ENCODE assay signal across 20 cellular contexts in genomic region chr15:61811952-61812351, GRCh38.
DNase-seq lines count a peak whose midpoint lies in the region; ATAC-seq, FAIRE-seq and TF ChIP-seq lines count a peak whose summit lies in the region.
"Had no signal": no experiment of that assay in that cellular context is flagged by ENCODE, and none has a peak within 500 bp of the region (broad histone marks: within the 10 kb centered on the region; RNA-seq: fewer than 3 reads in every experiment).

No MANE protein-coding gene starts in this region.

- H3K4me3 Mint-ChIP-seq in activated naive CD8-positive, alpha-beta T cell treated with anti-CD3 and anti-CD28 coated beads for 36 hours, result no peak overlapping the region
- H3K4me3 Mint-ChIP-seq: CD4-positive, CD25-positive, alpha-beta regulatory T cell; CD8-positive, alpha-beta memory T cell had no signal

- H4K91ac ChIP-seq in H1 (replicated peaks; ENCODE audit: insufficient read length, low read length), result no peak overlapping the region

- no peak overlapping the region for H4K5ac ChIP-seq in H1 (ENCODE audit: insufficient read length, low read depth, low read length)

- no peak overlapping the region for H2BK12ac ChIP-seq in H1 (ENCODE audit: low read depth, low read length)

- H2BK15ac ChIP-seq in H1 (ENCODE audit: low read length), result no peak overlapping the region

- H2AFZ ChIP-seq in H1 (ENCODE audit: low read length), result no peak overlapping the region
- H2AFZ ChIP-seq: GM23248 had no signal

- CTCF ChIA-PET in H1 (lab: Charles Lee; ENCODE audit: partially characterized antibody), result interaction anchor here (0.6 to 1.9 kb wide), 3 partner anchors 10 to 187 kb away, joined by 3 to 15 read pairs (median 4); no protein-coding TSS in a partner anchor

- H3K27me3 ChIP-seq in H1 (replicated peaks in 1 of 4; ENCODE audit: control insufficient read depth in 3 of 4, extremely low read depth in 1 of 4, insufficient read depth in 3 of 4, low read length in 3 of 4), result no peaks in the 10 kb centered on the region
- no peaks in the 10 kb centered on the region for H3K27me3 ChIP-seq in psoas muscle (ENCODE audit: insufficient read depth in 3 of 3, low read length in 2 of 3)
- H3K27me3 ChIP-seq: BE2C had no signal

- H2BK20ac ChIP-seq in H1 (ENCODE audit: low read length), result no peak overlapping the region

- H3K9me3 ChIP-seq in H1 (ENCODE audit: insufficient read depth in 2 of 2, low read depth in 1 of 2, low read length in 1 of 2), result no peaks in the 10 kb centered on the region
- H3K9me3 ChIP-seq in psoas muscle, result no peaks in the 10 kb centered on the region
- H3K9me3 ChIP-seq: BE2C had no signal

- no peak overlapping the region for H3K23ac ChIP-seq in H1 (ENCODE audit: insufficient read length)

- H3K4me1 ChIP-seq in H1 (replicated peaks in 1 of 4; ENCODE audit: control insufficient read depth in 3 of 4, insufficient read depth in 4 of 4, low read length in 3 of 4) (peaks cover 0 to 4% (median 3%) of the 10 kb centered on the region in 4 experiments; a peak in 3 of 7 replicates), psoas muscle (peaks cover 5% of the 10 kb centered on the region)

- H3K4me2 ChIP-seq in H1 (ENCODE audit: insufficient read depth in 1 of 2, low read depth in 2 of 2, low read length in 2 of 2), result no peak overlapping the region

- no peak overlapping the region for H3K27ac Mint-ChIP-seq in activated naive CD8-positive, alpha-beta T cell treated with anti-CD3 and anti-CD28 coated beads for 36 hours
- H3K27ac Mint-ChIP-seq: CD4-positive, CD25-positive, alpha-beta regulatory T cell; CD8-positive, alpha-beta memory T cell had no signal

- no peak overlapping the region for H3K9ac ChIP-seq in H1 (replicated peaks in 1 of 4; ENCODE audit: extremely low read depth in 1 of 4, low read depth in 3 of 4, low read length in 3 of 4)
- H3K9ac ChIP-seq: GM23248 had no signal

- no peak for TF ChIP-seq EP300 in H1 (IDR thresholded peaks at IDR 0.05; ENCODE audit: borderline replicate concordance in 1 of 2, low read depth in 2 of 2, low read length in 2 of 2)

- H2BK5ac ChIP-seq in H1 (ENCODE audit: low read depth, low read length), result no peak overlapping the region

- H3K36me3 Mint-ChIP-seq in activated naive CD8-positive, alpha-beta T cell treated with anti-CD3 and anti-CD28 coated beads for 36 hours, result no peaks in the 10 kb centered on the region
- H3K36me3 Mint-ChIP-seq: CD4-positive, CD25-positive, alpha-beta regulatory T cell; CD8-positive, alpha-beta memory T cell had no signal

- intact Hi-C loops in psoas muscle (cut with DNase I), result no loop called here

- no peak overlapping the region for H3K4ac ChIP-seq in H1 (replicated peaks; ENCODE audit: insufficient read length, low read depth, low read length)

- H3K14ac ChIP-seq in H1 (ENCODE audit: insufficient read length), result no peak overlapping the region

- POLR2A ChIA-PET in H1 (lab: Charles Lee; ENCODE audit: partially characterized antibody), result no interaction called here

- TF ChIP-seq CTCF in H1 (IDR thresholded peaks at IDR 0.05; ENCODE audit: control extremely low read depth in 1 of 3, insufficient read depth in 1 of 3, low read depth in 1 of 3, low read length in 3 of 3) (no peak), psoas muscle (IDR thresholded peaks at IDR 0.05) (no peak)

- peaks cover 9% of the 10 kb centered on the region for H3K27me3 Mint-ChIP-seq in activated naive CD8-positive, alpha-beta T cell treated with anti-CD3 and anti-CD28 coated beads for 36 hours

- H4K20me1 ChIP-seq in H1 (replicated peaks in 1 of 2; ENCODE audit: control insufficient read depth in 1 of 2, insufficient read depth in 2 of 2, low read length in 2 of 2), result no peaks in the 10 kb centered on the region

- no peaks in the 10 kb centered on the region for H3K79me1 ChIP-seq in H1 (ENCODE audit: low read depth, low read length)

- H3K23me2 ChIP-seq in H1 (ENCODE audit: low read depth, low read length), result no peaks in the 10 kb centered on the region; the same call in 1 of the 2 replicates

- peak overlapping the region; percentile 14; the same call in 1 of the 2 replicates for H4K8ac ChIP-seq in H1 (ENCODE audit: extremely low read depth, insufficient read depth, low read length)

- H3K36me3 ChIP-seq in H1 (ENCODE audit: control insufficient read depth in 2 of 4, insufficient read depth in 4 of 4, low read length in 3 of 4), result no peaks in the 10 kb centered on the region
- H3K36me3 ChIP-seq in psoas muscle (ENCODE audit: insufficient read depth in 1 of 2, low read depth in 1 of 2), result no peaks in the 10 kb centered on the region
- H3K36me3 ChIP-seq: BE2C had no signal

- WGBS in H1 (ENCODE audit: extremely low coverage in 1 of 2, insufficient coverage in 1 of 2, insufficient read length in 1 of 2, insufficient replicate concordance in 2 of 2, low coverage in 1 of 2, low lambda C conversion rate in 2 of 2, missing lambda C conversion rate in 1 of 2), 2 experiments, result 92% methylated on average over 8 of the region's 8 CpGs; no CpG with 5 or more reads in 1 of the 2 experiments
- WGBS in psoas muscle, 3 donors, result 51 to 68% (median 57%) methylated on average over 8 of the region's 8 CpGs

- ATAC-seq in psoas muscle (peak in 3 of 4 donors; percentile 48 to 75 (median 72)), HG02884 (IDR thresholded peaks at IDR 0.05; ENCODE audit: unreplicated experiment) (no peak)

- no peak overlapping the region for H2AK5ac ChIP-seq in H1 (ENCODE audit: low read depth, low read length)

- no peaks in the 10 kb centered on the region for H3K9me3 Mint-ChIP-seq in activated naive CD8-positive, alpha-beta T cell treated with anti-CD3 and anti-CD28 coated beads for 36 hours
- H3K9me3 Mint-ChIP-seq: CD8-positive, alpha-beta memory T cell had no signal

- no peak overlapping the region for H3K56ac ChIP-seq in H1 (replicated peaks; ENCODE audit: insufficient read length, low read depth, low read length)

- no peak for TF ChIP-seq POLR2A in H1 (IDR thresholded peaks at IDR 0.05; ENCODE audit: control extremely low read depth in 1 of 2, low read depth in 2 of 2, low read length in 2 of 2)

- no peak overlapping the region for H3K4me3 ChIP-seq in H1 (ENCODE audit: extremely low read depth in 1 of 4, insufficient read depth in 2 of 4, low read depth in 3 of 4, low read length in 4 of 4)
- H3K4me3 ChIP-seq in psoas muscle, result no peak overlapping the region
- H3K4me3 ChIP-seq: GM23248 had no signal

- no peaks in the 10 kb centered on the region for H3K79me2 ChIP-seq in H1 (ENCODE audit: control insufficient read depth in 1 of 2, insufficient read depth in 2 of 2, low read length in 2 of 2)

- no peak for TF ChIP-seq RAD21 in H1 (IDR thresholded peaks at IDR 0.05 in 1 of 2, conservative IDR thresholded peaks at IDR 0.05 in 1 of 2; ENCODE audit: low read depth in 2 of 2, low read length in 2 of 2)

- H3K4me1 Mint-ChIP-seq in activated naive CD8-positive, alpha-beta T cell treated with anti-CD3 and anti-CD28 coated beads for 36 hours, result no peaks in the 10 kb centered on the region
- H3K4me1 Mint-ChIP-seq: CD4-positive, CD25-positive, alpha-beta regulatory T cell; CD8-positive, alpha-beta memory T cell had no signal

- no peak overlapping the region for H3K18ac ChIP-seq in H1 (ENCODE audit: extremely low read depth, low read length)

- H3K27ac ChIP-seq in H1 (ENCODE audit: low read depth, low read length) (no peak overlapping the region), psoas muscle (no peak overlapping the region)
- H3K27ac ChIP-seq: GM23248 had no signal

- DNase-seq in DMS 273 (lab: John Stamatoyannopoulos, UW; ENCODE audit: unreplicated experiment) (peak; percentile 42), DMS 273 treated with DMSO at 0.1 percent for 48 hours (lab: John Stamatoyannopoulos, UW) (peak; percentile 24), H1 (ENCODE audit: low read depth in 1 of 2, low spot score in 2 of 2) (no peak), psoas muscle (no peak)
- no peak for DNase-seq in activated naive CD8-positive, alpha-beta T cell treated with anti-CD3 and anti-CD28 coated beads for 36 hours
- DNase-seq: ACHN; BE2C; C1 segment of cervical spinal cord; CD4-positive, CD25-positive, alpha-beta regulatory T cell; CD8-positive, alpha-beta memory T cell; COR-L47; DMS153; DMS79; GDM1; GM23248; H7 had no signal

- no peak overlapping the region for H2BK120ac ChIP-seq in H1 (replicated peaks; ENCODE audit: low read depth, low read length)

- no peak for FAIRE-seq in H1 (lab: Jason Lieb, UNC)
- FAIRE-seq: A204.1, GM12892, GM18507 had no signal

TF ChIP-seq in H1, 55 proteins besides CTCF, POLR2A, EP300 and RAD21:
- TF ChIP-seq SIX5 (IDR thresholded peaks at IDR 0.05; ENCODE audit: low read depth, low read length), result no peak
- no peak for TF ChIP-seq SP4 (IDR thresholded peaks at IDR 0.05; ENCODE audit: low read length)
- TF ChIP-seq SP2 (IDR thresholded peaks at IDR 0.05; ENCODE audit: low read length), result no peak
- no peak for TF ChIP-seq TAF1 (IDR thresholded peaks at IDR 0.05; ENCODE audit: low read depth, low read length)
- no peak for TF ChIP-seq CHD2 (IDR thresholded peaks at IDR 0.05; ENCODE audit: low read length)
- no peak for TF ChIP-seq JUN (IDR thresholded peaks at IDR 0.05; ENCODE audit: low read depth, low read length)
- TF ChIP-seq ATF2 (IDR thresholded peaks at IDR 0.05; ENCODE audit: low read length), result no peak
- TF ChIP-seq RFX5 (IDR thresholded peaks at IDR 0.05; ENCODE audit: borderline replicate concordance, low read depth, low read length), result no peak
- TF ChIP-seq BCL11A (IDR thresholded peaks at IDR 0.05; ENCODE audit: low read depth in 2 of 2, low read length in 2 of 2), result no peak
- TF ChIP-seq TCF12 (IDR thresholded peaks at IDR 0.05; ENCODE audit: low read depth, low read length), result no peak
- TF ChIP-seq ASH2L (IDR thresholded peaks at IDR 0.05; ENCODE audit: low read length), result no peak
- no peak for TF ChIP-seq ATF3 (IDR thresholded peaks at IDR 0.05; ENCODE audit: insufficient read depth, low read depth, low read length)
- no peak for TF ChIP-seq HDAC2 (IDR thresholded peaks at IDR 0.05; ENCODE audit: borderline replicate concordance in 1 of 2, low read depth in 2 of 2, low read length in 2 of 2)
- TF ChIP-seq TBP (IDR thresholded peaks at IDR 0.05; ENCODE audit: low read depth, low read length), result no peak

Comparison
In these comparisons a context has a peak if more than half of its experiments do, and no peak if none do; other contexts are left out.
1. DNase-seq: peak in DMS 273 (single experiment) and DMS 273 treated with DMSO at 0.1 percent for 48 hours (single experiment); none in H1 (0 of 2), psoas muscle (0 of 2) and activated naive CD8-positive, alpha-beta T cell treated with anti-CD3 and anti-CD28 coated beads for 36 hours (single experiment).